1 cellular context compared by ENCODE assay signal in the genomic region with DNA sequence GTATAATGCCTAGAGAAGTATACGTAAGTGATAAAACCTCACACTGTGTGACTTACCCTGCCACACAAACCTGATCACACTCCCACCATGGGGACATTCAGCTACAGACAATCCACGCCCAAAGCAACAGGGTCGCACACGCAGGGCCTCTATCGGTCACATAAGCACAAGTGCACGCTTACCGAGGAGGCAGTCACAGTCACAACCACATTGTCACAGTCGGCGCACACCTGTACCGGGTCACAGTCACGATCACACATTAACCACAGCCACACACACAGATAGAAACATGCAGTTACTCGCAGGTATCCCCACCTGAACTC.
TF ChIP-seq lines count a peak whose summit lies in the region.

No MANE protein-coding gene starts in this region.

TF ChIP-seq in K562, 482 proteins besides CTCF, POLR2A, EP300 and RAD21:
- TF ChIP-seq FOXK2 (conservative IDR thresholded peaks at IDR 0.05 in 1 of 2, IDR thresholded peaks at IDR 0.05 in 1 of 2; ENCODE audit: low read depth in 2 of 2): peak in 1 of 2 experiments; percentile 63; a peak in 2 of 4 replicates
- no peak for TF ChIP-seq E2F5 (CRISPR knock-in tag; IDR thresholded peaks at IDR 0.05)
- no peak for TF ChIP-seq ZNF124 (CRISPR knock-in tag; IDR thresholded peaks at IDR 0.05)
- TF ChIP-seq, protein P1, sequence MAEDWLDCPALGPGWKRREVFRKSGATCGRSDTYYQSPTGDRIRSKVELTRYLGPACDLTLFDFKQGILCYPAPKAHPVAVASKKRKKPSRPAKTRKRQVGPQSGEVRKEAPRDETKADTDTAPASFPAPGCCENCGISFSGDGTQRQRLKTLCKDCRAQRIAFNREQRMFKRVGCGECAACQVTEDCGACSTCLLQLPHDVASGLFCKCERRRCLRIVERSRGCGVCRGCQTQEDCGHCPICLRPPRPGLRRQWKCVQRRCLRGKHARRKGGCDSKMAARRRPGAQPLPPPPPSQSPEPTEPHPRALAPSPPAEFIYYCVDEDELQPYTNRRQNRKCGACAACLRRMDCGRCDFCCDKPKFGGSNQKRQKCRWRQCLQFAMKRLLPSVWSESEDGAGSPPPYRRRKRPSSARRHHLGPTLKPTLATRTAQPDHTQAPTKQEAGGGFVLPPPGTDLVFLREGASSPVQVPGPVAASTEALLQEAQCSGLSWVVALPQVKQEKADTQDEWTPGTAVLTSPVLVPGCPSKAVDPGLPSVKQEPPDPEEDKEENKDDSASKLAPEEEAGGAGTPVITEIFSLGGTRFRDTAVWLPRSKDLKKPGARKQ (CRISPR knock-in tag; IDR thresholded peaks at IDR 0.05): no peak
- 0 out of 2 replicates have a peak, but pooled peaks have one; percentile 40 for TF ChIP-seq NCOA1 (IDR thresholded peaks at IDR 0.05; ENCODE audit: low read depth)
- TF ChIP-seq CC2D1A (IDR thresholded peaks at IDR 0.05): 0 out of 2 replicates have a peak, but pooled peaks have one; percentile 12
- no peak for TF ChIP-seq JUND (IDR thresholded peaks at IDR 0.05; ENCODE audit: borderline replicate concordance, low read depth, low read length)
- TF ChIP-seq JUND (tag; IDR thresholded peaks at IDR 0.05; ENCODE audit: borderline replicate concordance, low read depth, low read length): 0 out of 3 replicates have a peak, but pooled peaks have one; percentile 21
- peak; percentile 32; the same call in 1 of the 2 replicates for TF ChIP-seq ZBTB7A (IDR thresholded peaks at IDR 0.05; ENCODE audit: borderline replicate concordance, control insufficient read depth, low read depth, low read length)
- TF ChIP-seq GTF2F1 (IDR thresholded peaks at IDR 0.05; ENCODE audit: low read depth, low read length): 0 out of 2 replicates have a peak, but pooled peaks have one; percentile 20
- TF ChIP-seq RCOR1 (IDR thresholded peaks at IDR 0.05; ENCODE audit: borderline replicate concordance in 1 of 2, low read depth in 2 of 2, low read length in 2 of 2): 0 out of 4 replicates have a peak, but pooled peaks of 1 of the 2 experiments have one; percentile 12
- TF ChIP-seq ZEB2 (IDR thresholded peaks at IDR 0.05): peak; percentile 73; the same call in 1 of the 2 replicates
- peak; percentile 17; the same call in 1 of the 2 replicates for TF ChIP-seq STAT5A (IDR thresholded peaks at IDR 0.05; ENCODE audit: borderline replicate concordance, low read length)
- TF ChIP-seq, protein P2, sequence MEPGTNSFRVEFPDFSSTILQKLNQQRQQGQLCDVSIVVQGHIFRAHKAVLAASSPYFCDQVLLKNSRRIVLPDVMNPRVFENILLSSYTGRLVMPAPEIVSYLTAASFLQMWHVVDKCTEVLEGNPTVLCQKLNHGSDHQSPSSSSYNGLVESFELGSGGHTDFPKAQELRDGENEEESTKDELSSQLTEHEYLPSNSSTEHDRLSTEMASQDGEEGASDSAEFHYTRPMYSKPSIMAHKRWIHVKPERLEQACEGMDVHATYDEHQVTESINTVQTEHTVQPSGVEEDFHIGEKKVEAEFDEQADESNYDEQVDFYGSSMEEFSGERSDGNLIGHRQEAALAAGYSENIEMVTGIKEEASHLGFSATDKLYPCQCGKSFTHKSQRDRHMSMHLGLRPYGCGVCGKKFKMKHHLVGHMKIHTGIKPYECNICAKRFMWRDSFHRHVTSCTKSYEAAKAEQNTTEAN (CRISPR knock-in tag; IDR thresholded peaks at IDR 0.05): 0 out of 2 replicates have a peak, but pooled peaks have one; percentile 76
- no peak for TF ChIP-seq PRPF4 (IDR thresholded peaks at IDR 0.05; ENCODE audit: insufficient read depth, low read depth, low read length, poor library complexity, severe bottlenecking)
- TF ChIP-seq NBN (IDR thresholded peaks at IDR 0.05; ENCODE audit: low read depth): 0 out of 2 replicates have a peak, but pooled peaks have one; percentile 66
- no peak for TF ChIP-seq GABPB1 (CRISPR knock-in tag; IDR thresholded peaks at IDR 0.05)
- no peak for TF ChIP-seq NRF1 (conservative IDR thresholded peaks at IDR 0.05 in 1 of 2, IDR thresholded peaks at IDR 0.05 in 1 of 2)
- TF ChIP-seq SMARCA4 (IDR thresholded peaks at IDR 0.05): 0 out of 2 replicates have a peak, but pooled peaks have one; percentile 55
- TF ChIP-seq ARID1B (IDR thresholded peaks at IDR 0.05): peak; percentile 45; the same call in 1 of the 2 replicates
- peak in 1 of 2 experiments; percentile 60; a peak in 1 of 4 replicates for TF ChIP-seq SIN3A (IDR thresholded peaks at IDR 0.05; ENCODE audit: borderline replicate concordance in 2 of 2, control insufficient read depth in 1 of 2, low read depth in 2 of 2, low read length in 2 of 2)
- TF ChIP-seq ZNF224 (CRISPR knock-in tag; IDR thresholded peaks at IDR 0.05): 0 out of 2 replicates have a peak, but pooled peaks have one; percentile 43
- 0 out of 4 replicates have a peak, but pooled peaks of 1 of the 2 experiments have one; percentile 47 for TF ChIP-seq MLLT1 (IDR thresholded peaks at IDR 0.05)
- TF ChIP-seq HEY1 (CRISPR knock-in tag; IDR thresholded peaks at IDR 0.05; ENCODE audit: borderline replicate concordance): no peak
- no peak for TF ChIP-seq JUNB (CRISPR knock-in tag; conservative IDR thresholded peaks at IDR 0.05)
- no peak for TF ChIP-seq ETS1 (conservative IDR thresholded peaks at IDR 0.05; ENCODE audit: control insufficient read depth, low read depth, low read length)
